In genomic region chr12:113424915-113425823, GRCh38 we compare ENCODE assay signal across 9 cellular contexts. TPM values are rescaled to one million over a fixed set of nuclear protein-coding genes. Genes with fewer than 3 reads are reported as not detected.
DNase-seq lines count a peak whose midpoint lies in the region; ATAC-seq, FAIRE-seq and TF ChIP-seq lines count a peak whose summit lies in the region.
"Had no signal": no experiment of that assay in that cellular context is flagged by ENCODE, and none has a peak within 500 bp of the region (broad histone marks: within the 10 kb centered on the region; RNA-seq: fewer than 3 reads in every experiment).

No MANE protein-coding gene starts in this region.

- H4K8ac ChIP-seq in trophoblast cell (ENCODE audit: low read depth, low read length): peak overlapping the region; percentile 23

- H3K36me3 ChIP-seq in trophoblast cell (ENCODE audit: control insufficient read depth in 1 of 2, insufficient read depth in 2 of 2, low read length in 2 of 2): no peaks in the 10 kb centered on the region

- H3K27ac ChIP-seq in trophoblast cell (ENCODE audit: low read depth, low read length): no peak overlapping the region
- H3K27ac ChIP-seq: skin epidermis had no signal

- H3K18ac ChIP-seq in trophoblast cell (ENCODE audit: low read length): no peak overlapping the region

- no peak overlapping the region for H3K23ac ChIP-seq in trophoblast cell (ENCODE audit: low read length)

- no peak overlapping the region for H3K4me2 ChIP-seq in trophoblast cell (ENCODE audit: low read length)

- H2BK5ac ChIP-seq in trophoblast cell (ENCODE audit: low read depth, low read length, poor library complexity): no peak overlapping the region

- CTCF ChIA-PET in AG04449 (lab: Yijun Ruan, JAX): interaction anchor here (0.5 to 4.7 kb wide), 52 partner anchors 9 to 505 kb away, joined by 3 to 70 read pairs (median 4); partner anchors contain the start of genes SDS and SLC8B1

- H2AK5ac ChIP-seq in trophoblast cell (ENCODE audit: low read length): no peak overlapping the region

- peaks cover under 1% of the 10 kb centered on the region for H3K27me3 ChIP-seq in trophoblast cell (ENCODE audit: insufficient read depth, low read length)

- peaks cover 4% of the 10 kb centered on the region for H3K79me1 ChIP-seq in trophoblast cell (ENCODE audit: low read length)

- H3K4me1 ChIP-seq in trophoblast cell (ENCODE audit: control insufficient read depth in 1 of 2, insufficient read depth in 2 of 2, low read length in 2 of 2): peaks cover 7 to 10% of the 10 kb centered on the region in 2 experiments

- H4K12ac ChIP-seq in trophoblast cell (ENCODE audit: low read depth, low read length): no peak overlapping the region

- H3K4me3 ChIP-seq in AG04449 (ENCODE audit: low read depth, low read length) (no peak overlapping the region), trophoblast cell (ENCODE audit: low read depth, low read length) (no peak overlapping the region)
- H3K4me3 ChIP-seq: skin epidermis had no signal

- no peak overlapping the region for H2AFZ ChIP-seq in trophoblast cell (ENCODE audit: insufficient read depth, low read length, poor library complexity)

- no peak for TF ChIP-seq POLR2A in GM12892 (IDR thresholded peaks at IDR 0.05; ENCODE audit: low read depth, low read length)

- no peak overlapping the region for H3K9ac ChIP-seq in trophoblast cell (ENCODE audit: low read length)

- H2BK12ac ChIP-seq in trophoblast cell (ENCODE audit: low read length): no peak overlapping the region

- peaks cover 3% of the 10 kb centered on the region for H3K79me2 ChIP-seq in trophoblast cell (ENCODE audit: control insufficient read depth, insufficient read depth, low read length, poor library complexity)

- no peak overlapping the region for H2BK120ac ChIP-seq in trophoblast cell (ENCODE audit: insufficient read depth, low read length, poor library complexity)

- 100% methylated on average over 1 of the region's 20 CpGs for WGBS in trophoblast cell (ENCODE audit: extremely low coverage, insufficient coverage, insufficient read length)

- H4K91ac ChIP-seq in trophoblast cell (ENCODE audit: low read depth, low read length): no peak overlapping the region

- POLR2A ChIA-PET in AG04449 (lab: Yijun Ruan, JAX): no interaction called here

- no peak overlapping the region for H3K4ac ChIP-seq in trophoblast cell (ENCODE audit: low read depth, low read length)

- no peak overlapping the region for H3K14ac ChIP-seq in trophoblast cell (ENCODE audit: low read length)

- no peak for FAIRE-seq in GM12892 (lab: Jason Lieb, UNC)

- H3K9me3 ChIP-seq in trophoblast cell (ENCODE audit: insufficient read depth, low read depth, low read length): peaks cover 5% of the 10 kb centered on the region

- peak; percentile 87 for TF ChIP-seq CTCF in AG04449 (IDR thresholded peaks at IDR 0.05; ENCODE audit: insufficient read depth, low read length, missing control alignments)

- ATAC-seq in HG02970 (IDR thresholded peaks at IDR 0.05; ENCODE audit: low FRiP score, unreplicated experiment): no peak

- no peak for DNase-seq in AG04449 (ENCODE audit: low read depth, low spot score)
- DNase-seq in GM12892 (ENCODE audit: insufficient read length): peak; percentile 50
- peak; percentile 79 for DNase-seq in OCI-M1 (lab: John Stamatoyannopoulos, UW)
- peak; percentile 17 for DNase-seq in activated gamma-delta T cell treated with anti-CD3 and anti-CD28 coated beads, Interleukin-2, amount 50 U/mL, for 16 hours (ENCODE audit: low read depth)
- DNase-seq in globus pallidus (ENCODE audit: low spot score): peak; percentile 43
- peak; percentile 33 to 64 for DNase-seq in trophoblast cell
- no peak for DNase-seq in NCI-H128 (lab: John Stamatoyannopoulos, UW; ENCODE audit: unreplicated experiment)

RNA-seq across cellular contexts. Expression of gene SDSL, which starts 3.0 kb away (rescaled TPM):
- polyA plus RNA-seq in GM12892 (2012; ENCODE audit: missing spikeins): 1.4 TPM
- 1.4 and 1.8 TPM in 2 replicates for polyA plus RNA-seq in trophoblast cell (2013)

RNA-seq across cellular contexts. Expression of gene SDS, which starts 21.5 kb away (rescaled TPM):
- 0.30 TPM for polyA plus RNA-seq in GM12892 (2012; ENCODE audit: missing spikeins)
- not detected in 2 replicates for polyA plus RNA-seq in trophoblast cell (2013)

RNA-seq across cellular contexts. Expression of gene LHX5, which starts 46.5 kb away (rescaled TPM):
- not detected for polyA plus RNA-seq in GM12892 (2012; ENCODE audit: missing spikeins)
- polyA plus RNA-seq in trophoblast cell (2013): 0.12 and 0.19 TPM in 2 replicates

Comparison
In these comparisons a context has a peak if more than half of its experiments do, and no peak if none do; other contexts are left out.
1. DNase-seq: peak in GM12892 (single experiment), OCI-M1 (single experiment), activated gamma-delta T cell treated with anti-CD3 and anti-CD28 coated beads, Interleukin-2, amount 50 U/mL, for 16 hours (single experiment), globus pallidus (single experiment) and trophoblast cell (2 of 2); none in AG04449 (single experiment) and NCI-H128 (single experiment).